Comparison of ENCODE assay signal across 7 cellular contexts in the genomic region with DNA sequence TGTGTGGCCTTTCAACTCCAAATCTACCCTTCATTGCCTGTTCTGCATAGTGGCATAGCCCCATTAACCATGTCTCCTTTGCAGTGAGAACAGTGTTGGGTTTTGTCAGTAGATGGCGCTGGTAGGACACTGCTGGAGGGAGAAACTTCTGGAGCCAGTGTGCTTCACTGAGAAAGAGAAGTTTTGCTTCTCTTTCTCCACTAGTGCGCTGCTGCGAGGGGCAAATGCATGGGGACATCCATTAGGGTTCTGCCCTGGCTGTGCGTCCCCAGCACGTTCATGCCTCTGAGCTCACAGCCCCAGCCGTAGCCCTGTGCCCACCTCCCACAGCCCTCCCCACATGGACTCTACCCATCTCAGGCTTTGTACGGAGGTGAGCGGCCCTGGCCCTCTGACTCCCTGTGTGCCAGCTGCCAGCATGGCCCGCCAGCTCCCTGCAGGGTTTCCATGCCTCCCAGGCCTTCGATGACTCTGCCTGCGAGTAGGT. TPM values are rescaled to one million over a fixed set of nuclear protein-coding genes. Genes with fewer than 3 reads are reported as not detected.
DNase-seq lines count a peak whose midpoint lies in the region; ATAC-seq and TF ChIP-seq lines count a peak whose summit lies in the region.

No MANE protein-coding gene starts in this region.

- no peak overlapping the region for H3K4me3 Mint-ChIP-seq in activated naive CD8-positive, alpha-beta T cell treated with anti-CD3 and anti-CD28 coated beads, Interleukin-2, amount 50 U/mL, for 24 hours

- H3K36me3 ChIP-seq in sigmoid colon: no peaks in the 10 kb centered on the region

- no peak for TF ChIP-seq EP300 in sigmoid colon (IDR thresholded peaks at IDR 0.05)

- TF ChIP-seq POLR2A in sigmoid colon (IDR thresholded peaks at IDR 0.05): no peak

- peak; percentile 96 for TF ChIP-seq CTCF in GM12873 (IDR thresholded peaks at IDR 0.05; ENCODE audit: insufficient read depth, low read depth, low read length, missing control alignments)
- TF ChIP-seq CTCF in sigmoid colon (IDR thresholded peaks at IDR 0.05): peak; percentile 65 to 80 (median 74)

- H3K27ac Mint-ChIP-seq in activated naive CD8-positive, alpha-beta T cell treated with anti-CD3 and anti-CD28 coated beads, Interleukin-2, amount 50 U/mL, for 24 hours: no peak overlapping the region

- no peaks in the 10 kb centered on the region for H3K4me1 Mint-ChIP-seq in activated naive CD8-positive, alpha-beta T cell treated with anti-CD3 and anti-CD28 coated beads, Interleukin-2, amount 50 U/mL, for 24 hours

- WGBS in sigmoid colon, 2 donors: 49 to 54% methylated on average over 11 of the region's 11 CpGs

- peak; percentile 82 for DNase-seq in NCI-H128 (lab: John Stamatoyannopoulos, UW; ENCODE audit: unreplicated experiment)
- DNase-seq in T follicular helper cell (ENCODE audit: low read depth): peak; percentile 46
- DNase-seq in activated naive CD8-positive, alpha-beta T cell treated with anti-CD3 and anti-CD28 coated beads, Interleukin-2, amount 50 U/mL, for 24 hours: peak; percentile 73
- no peak for DNase-seq in left ventricle myocardium superior
- no peak for DNase-seq in sigmoid colon
- no peak for DNase-seq in GOT3 (lab: John Stamatoyannopoulos, UW)

- intact Hi-C loops in left ventricle myocardium superior (cut with micrococcal nuclease) (loop anchor here (10.0 kb wide), 2 partner anchors 52 to 332 kb away; partner anchors contain the start of gene RIMS3), sigmoid colon (cut with DNase I) (loop anchor here (2.0 to 5.0 kb wide), 4 partner anchors 55 to 340 kb away; partner anchors contain the start of gene RIMS3)

- no peaks in the 10 kb centered on the region for H3K4me1 ChIP-seq in sigmoid colon

- H3K27me3 ChIP-seq in sigmoid colon: no peaks in the 10 kb centered on the region

- peak; percentile 91 for ATAC-seq in activated naive CD8-positive, alpha-beta T cell treated with anti-CD3 and anti-CD28 coated beads, Interleukin-2, amount 50 U/mL, for 24 hours
- ATAC-seq in left ventricle myocardium superior: peak; percentile 93

- no peak overlapping the region for H3K27ac ChIP-seq in sigmoid colon

- H3K27me3 Mint-ChIP-seq in activated naive CD8-positive, alpha-beta T cell treated with anti-CD3 and anti-CD28 coated beads, Interleukin-2, amount 50 U/mL, for 24 hours: no peaks in the 10 kb centered on the region

- H3K9me3 ChIP-seq in sigmoid colon: peaks cover 0 to 2% (median 0%) of the 10 kb centered on the region in 4 donors

- no peaks in the 10 kb centered on the region for H3K9me3 Mint-ChIP-seq in activated naive CD8-positive, alpha-beta T cell treated with anti-CD3 and anti-CD28 coated beads, Interleukin-2, amount 50 U/mL, for 24 hours

- no peaks in the 10 kb centered on the region for H3K36me3 Mint-ChIP-seq in activated naive CD8-positive, alpha-beta T cell treated with anti-CD3 and anti-CD28 coated beads, Interleukin-2, amount 50 U/mL, for 24 hours (ENCODE audit: low read depth)

- H3K4me3 ChIP-seq in sigmoid colon: no peak overlapping the region

RNA-seq across cellular contexts. Expression of gene RIMS3, which starts 53.1 kb away (rescaled TPM):
- 0.92 TPM for total RNA-seq in left ventricle myocardium superior
- total RNA-seq in sigmoid colon: 1 to 10 TPM; 4.3 to 9.7 (median 5.7) TPM
- polyA plus RNA-seq in sigmoid colon: 10 to 100 TPM in 1 of 3 donors, 1 to 10 TPM in 2; 1.2 to 13.7 (median 6.7) TPM

Comparison
In these comparisons a context has a peak if more than half of its experiments do, and no peak if none do; other contexts are left out.
1. DNase-seq: peak in NCI-H128 (single experiment), T follicular helper cell (single experiment) and activated naive CD8-positive, alpha-beta T cell treated with anti-CD3 and anti-CD28 coated beads, Interleukin-2, amount 50 U/mL, for 24 hours (single experiment); none in left ventricle myocardium superior (single experiment), sigmoid colon (single experiment) and GOT3 (single experiment).